13 cellular contexts compared by ENCODE assay signal in genomic region chr12:105775351-105775750, GRCh38.
DNase-seq lines count a peak whose midpoint lies in the region; ATAC-seq and TF ChIP-seq lines count a peak whose summit lies in the region.
"Had no signal": no experiment of that assay in that cellular context is flagged by ENCODE, and none has a peak within 500 bp of the region (broad histone marks: within the 10 kb centered on the region; RNA-seq: fewer than 3 reads in every experiment).

No MANE protein-coding gene starts in this region.

- H3K27me3 Mint-ChIP-seq in MCF 10A (ENCODE audit: insufficient read depth, unreplicated experiment): no peaks in the 10 kb centered on the region
- H3K27me3 Mint-ChIP-seq: activated naive CD8-positive, alpha-beta T cell treated with anti-CD3 and anti-CD28 coated beads, Interleukin-2, amount 10 ng/mL, durations not matched to agents 7 days and 5 days had no signal

- no peak overlapping the region for H3K4me3 ChIP-seq in mammary epithelial cell (replicated peaks in 1 of 3; ENCODE audit: insufficient read depth in 1 of 3, low read depth in 2 of 3, low read length in 3 of 3)
- no peak overlapping the region for H3K4me3 ChIP-seq in heart right ventricle
- H3K4me3 ChIP-seq in upper lobe of right lung: no peak overlapping the region

- no peaks in the 10 kb centered on the region for H3K36me3 Mint-ChIP-seq in MCF 10A (ENCODE audit: insufficient read depth, unreplicated experiment)
- H3K36me3 Mint-ChIP-seq: activated CD4-positive, alpha-beta memory T cell treated with anti-CD3 and anti-CD28 coated beads for 36 hours; activated naive CD8-positive, alpha-beta T cell treated with anti-CD3 and anti-CD28 coated beads, Interleukin-2, amount 10 ng/mL, durations not matched to agents 7 days and 5 days; naive thymus-derived CD8-positive, alpha-beta T cell; stimulated activated effector memory CD8-positive, alpha-beta T cell treated with anti-CD3 and anti-CD28 coated beads, Interleukin-12 subunit alpha, Interleukin-12 subunit beta, amount 100 ng/mL, for 72 hours had no signal

- H3K27me3 ChIP-seq in mammary epithelial cell (ENCODE audit: insufficient read depth, low read length) (no peaks in the 10 kb centered on the region), heart right ventricle (no peaks in the 10 kb centered on the region), upper lobe of right lung (no peaks in the 10 kb centered on the region)

- no peaks in the 10 kb centered on the region for H3K9me3 Mint-ChIP-seq in MCF 10A (ENCODE audit: unreplicated experiment)
- H3K9me3 Mint-ChIP-seq: activated CD4-positive, alpha-beta memory T cell treated with anti-CD3 and anti-CD28 coated beads for 36 hours; activated naive CD8-positive, alpha-beta T cell treated with anti-CD3 and anti-CD28 coated beads, Interleukin-2, amount 10 ng/mL, durations not matched to agents 7 days and 5 days; stimulated activated effector memory CD8-positive, alpha-beta T cell treated with anti-CD3 and anti-CD28 coated beads, Interleukin-12 subunit alpha, Interleukin-12 subunit beta, amount 100 ng/mL, for 72 hours had no signal

- no peaks in the 10 kb centered on the region for H3K36me3 ChIP-seq in mammary epithelial cell (ENCODE audit: insufficient read depth, low read length)
- H3K36me3 ChIP-seq in heart right ventricle: no peaks in the 10 kb centered on the region
- H3K36me3 ChIP-seq in upper lobe of right lung: no peaks in the 10 kb centered on the region

- no peak overlapping the region for H2AFZ ChIP-seq in mammary epithelial cell (ENCODE audit: low read depth, low read length)

- no peaks in the 10 kb centered on the region for H3K79me2 ChIP-seq in mammary epithelial cell (ENCODE audit: insufficient read depth, low read length)

- DNase-seq in mammary epithelial cell: peak; percentile 43
- no peak for DNase-seq in MCF 10A (ENCODE audit: unreplicated experiment)
- DNase-seq in heart right ventricle: no peak
- no peak for DNase-seq in upper lobe of right lung
- no peak for DNase-seq in NCI-H446 treated with DMSO at 0.1 percent for 48 hours (lab: John Stamatoyannopoulos, UW)
- no peak for DNase-seq in NCI-H526 treated with DMSO at 0.1 percent for 48 hours (lab: John Stamatoyannopoulos, UW)
- DNase-seq: activated CD4-positive, alpha-beta memory T cell treated with anti-CD3 and anti-CD28 coated beads for 36 hours; activated naive CD8-positive, alpha-beta T cell treated with anti-CD3 and anti-CD28 coated beads, Interleukin-2, amount 10 ng/mL, durations not matched to agents 7 days and 5 days; naive thymus-derived CD8-positive, alpha-beta T cell had no signal

- no peak overlapping the region for H3K9ac ChIP-seq in mammary epithelial cell (ENCODE audit: insufficient read depth, low read length)

- H3K27ac Mint-ChIP-seq in MCF 10A (ENCODE audit: low read depth, unreplicated experiment): no peak overlapping the region
- H3K27ac Mint-ChIP-seq: activated CD4-positive, alpha-beta memory T cell treated with anti-CD3 and anti-CD28 coated beads for 36 hours; activated naive CD8-positive, alpha-beta T cell treated with anti-CD3 and anti-CD28 coated beads, Interleukin-2, amount 10 ng/mL, durations not matched to agents 7 days and 5 days; naive thymus-derived CD8-positive, alpha-beta T cell; stimulated activated effector memory CD8-positive, alpha-beta T cell treated with anti-CD3 and anti-CD28 coated beads, Interleukin-12 subunit alpha, Interleukin-12 subunit beta, amount 100 ng/mL, for 72 hours; T-helper 1 cell treated with Interleukin-12 subunit alpha and Interleukin-12 subunit beta and Interleukin-4 antibody, amounts not matched to agents 30 μg/mL and 1 μg/mL, for 36 hours had no signal

- H3K4me2 ChIP-seq in mammary epithelial cell (ENCODE audit: insufficient read depth, low read depth, low read length): no peak overlapping the region

- H3K4me1 ChIP-seq in mammary epithelial cell (ENCODE audit: insufficient read depth, low read length) (no peaks in the 10 kb centered on the region), heart right ventricle (peaks cover 0 to 10% (median 0%) of the 10 kb centered on the region in 9 donors), upper lobe of right lung (peaks cover 8% of the 10 kb centered on the region)

- no peaks in the 10 kb centered on the region for H4K20me1 ChIP-seq in mammary epithelial cell (ENCODE audit: insufficient read depth, low read length)

- intact Hi-C loops in mammary epithelial cell (cut with micrococcal nuclease): loop anchor here (5.0 kb wide), 2 partner anchors 362 to 447 kb away; partner anchors contain the start of gene NUAK1
- intact Hi-C loops in MCF 10A (cut with micrococcal nuclease): no loop called here
- intact Hi-C loops in heart right ventricle (cut with DNase I): loop anchor here in 1 of 10 donors (10.0 kb wide), 1 partner anchor 359 kb away; the partner anchor contains the start of gene NUAK1
- intact Hi-C loops in upper lobe of right lung (cut with DNase I): no loop called here

- peak; percentile 88 for ATAC-seq in SK-N-SH treated with all-trans-retinoic acid at 6 μM for 48 hours
- ATAC-seq in heart right ventricle: peak in 7 of 8 donors; percentile 33 to 56 (median 52)
- no peak for ATAC-seq in upper lobe of right lung
- ATAC-seq in GM21528 (IDR thresholded peaks at IDR 0.05; ENCODE audit: low FRiP score, unreplicated experiment): no peak
- ATAC-seq: naive thymus-derived CD8-positive, alpha-beta T cell; stimulated activated effector memory CD8-positive, alpha-beta T cell treated with anti-CD3 and anti-CD28 coated beads, Interleukin-12 subunit alpha, Interleukin-12 subunit beta, amount 100 ng/mL, for 72 hours had no signal

- no TSS peak for BruUV-seq in mammary epithelial cell (replicated peaks; lab: Mats Ljungman, UMichigan)
- no TSS peak for BruUV-seq in MCF 10A (replicated peaks; lab: Mats Ljungman, UMichigan)

- no peaks in the 10 kb centered on the region for H3K9me3 ChIP-seq in mammary epithelial cell (replicated peaks; ENCODE audit: insufficient read depth, low read length)
- no peaks in the 10 kb centered on the region for H3K9me3 ChIP-seq in heart right ventricle
- H3K9me3 ChIP-seq in upper lobe of right lung: no peaks in the 10 kb centered on the region

- TF ChIP-seq CTCF in mammary epithelial cell (conservative IDR thresholded peaks at IDR 0.05 in 1 of 2, IDR thresholded peaks at IDR 0.05 in 1 of 2; ENCODE audit: extremely low read depth in 1 of 2, insufficient read depth in 1 of 2, low read depth in 1 of 2, low read length in 2 of 2) (peak in 1 of 2 donors; percentile 48), MCF 10A (IDR thresholded peaks at IDR 0.05; ENCODE audit: unreplicated experiment) (no peak), heart right ventricle (IDR thresholded peaks at IDR 0.05) (peak in 7 of 9 donors; percentile 8 to 41 (median 23)), upper lobe of right lung (IDR thresholded peaks at IDR 0.05) (peak; percentile 5)

- POLR2A ChIA-PET in MCF 10A (lab: Yijun Ruan, JAX): no interaction called here

- dilution Hi-C loops in mammary epithelial cell (cut with HindIII; ENCODE audit: low sequenced_read_pairs): no loop called here

- 33% methylated on average over 3 of the region's 3 CpGs for WGBS in mammary epithelial cell (ENCODE audit: low coverage, missing lambda C conversion rate)
- WGBS in heart right ventricle, 2 donors: 46 to 50% methylated on average over 3 of the region's 3 CpGs

- in situ Hi-C loops in mammary epithelial cell (cut with MboI; ENCODE audit: low sequenced_read_pairs in 2 of 2): loop anchor here in 1 of 2 donors (10.0 kb wide), 1 partner anchor 369 kb away; no protein-coding TSS in a partner anchor

- no peak overlapping the region for H3K27ac ChIP-seq in mammary epithelial cell (ENCODE audit: insufficient read depth, low read depth, low read length)
- H3K27ac ChIP-seq in heart right ventricle: no peak overlapping the region
- H3K27ac ChIP-seq in upper lobe of right lung: no peak overlapping the region

- CTCF ChIA-PET in mammary epithelial cell (lab: Charles Lee; ENCODE audit: low non-redundant PET): interaction anchor here (0.5 to 0.8 kb wide), 2 partner anchors 332 to 374 kb away, joined by 3 to 4 read pairs; no protein-coding TSS in a partner anchor
- CTCF ChIA-PET in MCF 10A (lab: Yijun Ruan, JAX): interaction anchor here (0.5 to 3.0 kb wide), 4 partner anchors 22 to 360 kb away, joined by 3 to 11 read pairs (median 6); no protein-coding TSS in a partner anchor

- H3K4me1 Mint-ChIP-seq in MCF 10A (ENCODE audit: insufficient read depth, unreplicated experiment): no peaks in the 10 kb centered on the region
- H3K4me1 Mint-ChIP-seq: activated naive CD8-positive, alpha-beta T cell treated with anti-CD3 and anti-CD28 coated beads, Interleukin-2, amount 10 ng/mL, durations not matched to agents 7 days and 5 days; naive thymus-derived CD8-positive, alpha-beta T cell; stimulated activated effector memory CD8-positive, alpha-beta T cell treated with anti-CD3 and anti-CD28 coated beads, Interleukin-12 subunit alpha, Interleukin-12 subunit beta, amount 100 ng/mL, for 72 hours had no signal

- no peak overlapping the region for H3K4me3 Mint-ChIP-seq in MCF 10A (ENCODE audit: unreplicated experiment)
- H3K4me3 Mint-ChIP-seq: activated CD4-positive, alpha-beta memory T cell treated with anti-CD3 and anti-CD28 coated beads for 36 hours; activated naive CD8-positive, alpha-beta T cell treated with anti-CD3 and anti-CD28 coated beads, Interleukin-2, amount 10 ng/mL, durations not matched to agents 7 days and 5 days; naive thymus-derived CD8-positive, alpha-beta T cell; stimulated activated effector memory CD8-positive, alpha-beta T cell treated with anti-CD3 and anti-CD28 coated beads, Interleukin-12 subunit alpha, Interleukin-12 subunit beta, amount 100 ng/mL, for 72 hours; T-helper 1 cell treated with Interleukin-12 subunit alpha and Interleukin-12 subunit beta and Interleukin-4 antibody, amounts not matched to agents 30 μg/mL and 1 μg/mL, for 36 hours had no signal

TF ChIP-seq in SK-N-SH treated with all-trans-retinoic acid at 6 μM for 48 hours, 23 proteins besides CTCF, POLR2A, EP300 and RAD21:
- TF ChIP-seq BACH2 (CRISPR knock-in tag; IDR thresholded peaks at IDR 0.05; ENCODE audit: borderline replicate concordance): no peak
- TF ChIP-seq, protein P1, sequence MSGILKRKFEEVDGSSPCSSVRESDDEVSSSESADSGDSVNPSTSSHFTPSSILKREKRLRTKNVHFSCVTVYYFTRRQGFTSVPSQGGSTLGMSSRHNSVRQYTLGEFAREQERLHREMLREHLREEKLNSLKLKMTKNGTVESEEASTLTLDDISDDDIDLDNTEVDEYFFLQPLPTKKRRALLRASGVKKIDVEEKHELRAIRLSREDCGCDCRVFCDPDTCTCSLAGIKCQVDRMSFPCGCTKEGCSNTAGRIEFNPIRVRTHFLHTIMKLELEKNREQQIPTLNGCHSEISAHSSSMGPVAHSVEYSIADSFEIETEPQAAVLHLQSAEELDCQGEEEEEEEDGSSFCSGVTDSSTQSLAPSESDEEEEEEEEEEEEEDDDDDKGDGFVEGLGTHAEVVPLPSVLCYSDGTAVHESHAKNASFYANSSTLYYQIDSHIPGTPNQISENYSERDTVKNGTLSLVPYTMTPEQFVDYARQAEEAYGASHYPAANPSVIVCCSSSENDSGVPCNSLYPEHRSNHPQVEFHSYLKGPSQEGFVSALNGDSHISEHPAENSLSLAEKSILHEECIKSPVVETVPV (CRISPR knock-in tag; IDR thresholded peaks at IDR 0.05): no peak
- TF ChIP-seq RARB (CRISPR knock-in tag; IDR thresholded peaks at IDR 0.05): no peak

Comparison
In these comparisons a context has a peak if more than half of its experiments do, and no peak if none do; other contexts are left out.
1. ATAC-seq: peak in SK-N-SH treated with all-trans-retinoic acid at 6 μM for 48 hours (single experiment) and heart right ventricle (7 of 8); none in upper lobe of right lung (single experiment) and GM21528 (single experiment).